ENCODE assay signal across 10 cellular contexts in the genomic region with DNA sequence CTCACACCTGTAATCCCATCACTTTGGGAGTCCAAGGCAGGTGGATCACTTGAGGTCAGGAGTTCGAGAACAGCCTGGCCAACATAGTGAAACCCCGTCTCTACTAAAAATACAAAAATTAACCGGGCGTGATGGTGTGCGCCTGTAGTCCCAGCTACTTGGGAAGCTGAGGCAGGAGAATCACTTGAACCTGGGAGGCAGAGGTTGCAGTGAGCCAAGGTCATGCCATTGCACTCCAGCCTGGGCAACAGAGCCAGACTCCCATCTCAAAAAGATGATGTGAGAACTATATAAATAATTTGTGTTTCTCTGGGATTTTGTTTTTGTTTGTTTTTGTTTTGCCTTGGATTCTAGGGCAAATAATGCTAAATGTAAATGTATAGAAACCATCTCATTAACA. TPM values are rescaled to one million over a fixed set of nuclear protein-coding genes. Genes with fewer than 3 reads are reported as not detected.
DNase-seq lines count a peak whose midpoint lies in the region; ATAC-seq and TF ChIP-seq lines count a peak whose summit lies in the region.
"Not testable (repeated sequence)": the region's sequence is repeated elsewhere in the genome, so short reads cannot be mapped to it uniquely, and the experiment has no call there.
"Had no signal": no experiment of that assay in that cellular context is flagged by ENCODE, and none has a peak within 500 bp of the region (broad histone marks: within the 10 kb centered on the region; RNA-seq: fewer than 3 reads in every experiment).

No MANE protein-coding gene starts in this region.

- TF ChIP-seq CTCF in HEK293 (tag by site-specific recombination; IDR thresholded peaks at IDR 0.05); WTC11 (IDR thresholded peaks at IDR 0.05); endothelial cell (IDR thresholded peaks at IDR 0.05; ENCODE audit: unreplicated experiment); sigmoid colon (IDR thresholded peaks at IDR 0.05): not testable (repeated sequence)

- POLR2A ChIA-PET in HEK293 (lab: Yijun Ruan, JAX); WTC11 (lab: Charles Lee): not testable (repeated sequence)

- WGBS in sigmoid colon, 2 donors = 93 to 94% methylated on average over 5 of the region's 5 CpGs

- not testable (repeated sequence) for H3K9me3 ChIP-seq in HEK293 (ENCODE audit: control insufficient read depth, insufficient read depth, low read depth, low read length); sigmoid colon

- not testable (repeated sequence) for H3K4me3 Mint-ChIP-seq in WTC11
- peak overlapping the region; percentile 12 for H3K4me3 Mint-ChIP-seq in endothelial cell (ENCODE audit: unreplicated experiment)

- ATAC-seq in WTC11 = not testable (repeated sequence)

- H3K27ac Mint-ChIP-seq in WTC11; endothelial cell (ENCODE audit: unreplicated experiment): not testable (repeated sequence)

- peaks cover 17 to 51% of the 10 kb centered on the region in 2 experiments; a peak in 2 of 3 replicates for H3K36me3 ChIP-seq in HEK293 (ENCODE audit: control insufficient read depth in 2 of 2, insufficient read depth in 1 of 2, low read length in 2 of 2)
- peaks cover 0 to 47% (median 11%) of the 10 kb centered on the region in 4 donors for H3K36me3 ChIP-seq in sigmoid colon

- H3K4me1 Mint-ChIP-seq in WTC11; endothelial cell (ENCODE audit: unreplicated experiment): not testable (repeated sequence)

- not testable (repeated sequence) for H3K9me3 Mint-ChIP-seq in WTC11; endothelial cell (ENCODE audit: unreplicated experiment)

- not testable (repeated sequence) for H3K27me3 ChIP-seq in sigmoid colon

- peaks cover 22% of the 10 kb centered on the region for H3K36me3 Mint-ChIP-seq in WTC11
- H3K36me3 Mint-ChIP-seq in endothelial cell (ENCODE audit: low read depth, unreplicated experiment) = peaks cover 35% of the 10 kb centered on the region

- not testable (repeated sequence) for H3K27me3 Mint-ChIP-seq in WTC11 (ENCODE audit: low read depth); endothelial cell (ENCODE audit: unreplicated experiment)

- not testable (repeated sequence) for H3K4me3 ChIP-seq in HEK293 (ENCODE audit: low read depth, low read length); sigmoid colon

- H3K4me1 ChIP-seq in HEK293 (ENCODE audit: control insufficient read depth, insufficient read depth, low read length); sigmoid colon: not testable (repeated sequence)

- DNase-seq in WTC11 (ENCODE audit: low spot score); endothelial cell (ENCODE audit: low spot score): not testable (repeated sequence)
- DNase-seq in sigmoid colon = peak; percentile 12

- TF ChIP-seq EP300 in sigmoid colon (IDR thresholded peaks at IDR 0.05) = not testable (repeated sequence)

- CTCF ChIA-PET in HEK293 (lab: Yijun Ruan, JAX) = not testable (repeated sequence)
- CTCF ChIA-PET in WTC11 (lab: Charles Lee) = interaction anchor here (0.5 kb wide), 1 partner anchor 197 kb away, joined by 4 read pairs; no protein-coding TSS in a partner anchor

- not testable (repeated sequence) for TF ChIP-seq POLR2A in sigmoid colon (IDR thresholded peaks at IDR 0.05)

- intact Hi-C loops in sigmoid colon (cut with DNase I) = not testable (repeated sequence)

- H3K27ac ChIP-seq in HEK293 (ENCODE audit: extremely low read depth, low read depth, low read length); sigmoid colon: not testable (repeated sequence)

TF ChIP-seq in HEK293, 187 proteins besides CTCF, POLR2A, EP300 and RAD21:
- peak; percentile 84; the same call in 1 of the 2 replicates for TF ChIP-seq ZNF121 (tag by site-specific recombination; IDR thresholded peaks at IDR 0.05)

TF ChIP-seq in WTC11, 78 proteins besides CTCF, POLR2A, EP300 and RAD21:
- 0 out of 2 replicates have a peak, but pooled peaks have one; percentile 53 for TF ChIP-seq ZNF121 (CRISPR knock-in tag; IDR thresholded peaks at IDR 0.05)
TF ChIP-seq in WTC11: peak in this region for 1; not testable (repeated sequence) for 77.

RNA-seq across cellular contexts. Expression of gene ZBTB8A, which starts 17.8 kb away (rescaled TPM):
- 7.1 to 8.2 TPM (median 7.7 TPM) in 3 replicates for total RNA-seq in WTC11 (2021)
- 17.4 TPM for total RNA-seq in endothelial cell (ENCODE audit: unreplicated experiment)
- total RNA-seq in sigmoid colon = 10 to 100 TPM in 1 of 4 donors, 1 to 10 TPM in 3; 5.6 to 10.8 (median 7.0) TPM
- polyA plus RNA-seq in sigmoid colon = 1 to 10 TPM; 1.8 to 2.4 (median 2.1) TPM
- total RNA-seq: CD4-positive, alpha-beta memory T cell; CD4-positive, alpha-beta T cell; CD8-positive, alpha-beta T cell had no signal
- polyA plus RNA-seq: CD14-positive monocyte; CD4-positive, alpha-beta memory T cell; CD4-positive, CD25-positive, alpha-beta regulatory T cell; CD8-positive, alpha-beta memory T cell had no signal
